ENCODE assay signal across 18 cellular contexts in genomic region chr9:93523518-93524144, GRCh38.
"Had no signal": no experiment of that assay in that cellular context is flagged by ENCODE, and none has a peak within 500 bp of the region (broad histone marks: within the 10 kb centered on the region; RNA-seq: fewer than 3 reads in every experiment).

No MANE protein-coding gene starts in this region.

- ATAC-seq: activated CD8-positive, alpha-beta T cell treated with anti-CD3 and anti-CD28 coated beads, Interleukin-2, amount 10 ng/mL, durations not matched to agents 7 days and 5 days; gastroesophageal sphincter; mucosa of descending colon; stimulated activated naive CD8-positive, alpha-beta T cell treated with anti-CD3 and anti-CD28 coated beads, Interleukin-15, amount 100 ng/mL, for 72 hours; upper lobe of right lung had no signal

- H3K27me3 Mint-ChIP-seq: stimulated activated naive CD8-positive, alpha-beta T cell treated with anti-CD3 and anti-CD28 coated beads, Interleukin-15, amount 100 ng/mL, for 72 hours had no signal

- DNase-seq: activated CD4-positive, alpha-beta T cell treated with anti-CD3 and anti-CD28 coated beads for 4 hours; activated CD8-positive, alpha-beta T cell treated with anti-CD3 and anti-CD28 coated beads, Interleukin-2, amount 10 ng/mL, durations not matched to agents 7 days and 5 days; central memory CD4-positive, alpha-beta T cell; effector CD8-positive, alpha-beta T cell; hypothalamus; kidney glomerular epithelial cell; mucosa of descending colon; stimulated activated CD4-positive, alpha-beta T cell treated with anti-CD3 and anti-CD28 coated beads, Interleukin-2, amount 100 ng/mL, for 48 hours; stimulated activated naive CD8-positive, alpha-beta T cell treated with anti-CD3 and anti-CD28 coated beads, Interleukin-15, amount 100 ng/mL, for 72 hours; T-helper 9 cell; testis; upper lobe of right lung had no signal

- H3K4me1 Mint-ChIP-seq: nephron had no signal

- H3K27me3 ChIP-seq: gastroesophageal sphincter, SJSA1, testis, upper lobe of right lung had no signal

- H3K9me3 ChIP-seq: gastroesophageal sphincter, mucosa of descending colon, SJSA1, testis, upper lobe of right lung had no signal

- H3K4me3 Mint-ChIP-seq: activated CD8-positive, alpha-beta T cell treated with anti-CD3 and anti-CD28 coated beads, Interleukin-2, amount 10 ng/mL, durations not matched to agents 7 days and 5 days; nephron; stimulated activated naive CD8-positive, alpha-beta T cell treated with anti-CD3 and anti-CD28 coated beads, Interleukin-15, amount 100 ng/mL, for 72 hours had no signal

- H3K4me3 ChIP-seq: coronary artery, gastroesophageal sphincter, lung, mucosa of descending colon, SJSA1, testis, upper lobe of right lung had no signal

- H3K9me3 Mint-ChIP-seq: activated T-helper 2 cell treated with anti-CD3 and anti-CD28 coated beads, Interferon-gamma antibody, Interleukin-2, Interleukin-4, amounts not matched to agents 10 μg/mL and 5 μg/mL and 100 μg/mL, durations not matched to agents 14 hours and 24 hours and 36 hours; nephron; stimulated activated naive CD8-positive, alpha-beta T cell treated with anti-CD3 and anti-CD28 coated beads, Interleukin-15, amount 100 ng/mL, for 72 hours had no signal

- H3K4me1 ChIP-seq: SJSA1, testis, upper lobe of right lung had no signal

- H3K27ac Mint-ChIP-seq: activated CD8-positive, alpha-beta T cell treated with anti-CD3 and anti-CD28 coated beads, Interleukin-2, amount 10 ng/mL, durations not matched to agents 7 days and 5 days; activated T-helper 2 cell treated with anti-CD3 and anti-CD28 coated beads, Interferon-gamma antibody, Interleukin-2, Interleukin-4, amounts not matched to agents 10 μg/mL and 5 μg/mL and 100 μg/mL, durations not matched to agents 14 hours and 24 hours and 36 hours; nephron had no signal

- H3K27ac ChIP-seq: coronary artery, gastroesophageal sphincter, SJSA1, testis, upper lobe of right lung had no signal
